18 cellular contexts compared by ENCODE assay signal in the genomic region with DNA sequence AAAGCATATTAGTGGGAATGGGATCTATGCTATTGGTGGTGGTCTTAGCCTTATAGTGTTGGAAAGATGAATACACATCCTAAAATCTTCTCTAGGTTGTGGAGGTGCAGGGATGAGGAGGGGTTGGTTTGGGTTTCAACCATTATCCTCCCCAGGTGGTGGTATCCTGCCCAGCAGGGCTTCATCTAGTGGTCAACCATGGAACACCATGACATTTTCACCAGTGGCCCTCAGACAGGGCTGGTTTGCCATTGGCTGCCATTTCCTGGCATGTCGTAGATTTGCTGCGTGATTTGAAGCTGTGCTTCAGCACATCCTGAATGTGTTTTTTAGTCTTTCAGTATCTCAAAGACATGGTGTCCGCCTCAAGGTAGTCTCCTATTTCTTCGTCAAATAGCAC.
A peak's percentile ranks its signal among the peaks of the same experiment; 100 is the strongest.
DNase-seq lines count a peak whose midpoint lies in the region; ATAC-seq and TF ChIP-seq lines count a peak whose summit lies in the region.
"Had no signal": no experiment of that assay in that cellular context is flagged by ENCODE, and none has a peak within 500 bp of the region (broad histone marks: within the 10 kb centered on the region; RNA-seq: fewer than 3 reads in every experiment).

No MANE protein-coding gene starts in this region.

- no peaks in the 10 kb centered on the region for H3K4me1 Mint-ChIP-seq in CD14-positive monocyte

- TF ChIP-seq CTCF in DND-41 (IDR thresholded peaks at IDR 0.05; ENCODE audit: borderline replicate concordance, extremely low read depth, low read length, poor library complexity, severe bottlenecking) (peak; percentile 5), IMR-90 (conservative IDR thresholded peaks at IDR 0.05; ENCODE audit: low read depth, low read length) (no peak), choroid plexus epithelial cell (conservative IDR thresholded peaks at IDR 0.05; ENCODE audit: low read depth, low read length) (peak; percentile 9), CD14-positive monocyte (IDR thresholded peaks at IDR 0.05) (no peak)

- no peak overlapping the region for H2BK15ac ChIP-seq in IMR-90 (ENCODE audit: low read depth, low read length)

- TF ChIP-seq POLR2A in IMR-90 (IDR thresholded peaks at IDR 0.05; ENCODE audit: low read depth, low read length), result no peak

- H3K9me1 ChIP-seq in IMR-90 (ENCODE audit: insufficient read depth, low read length), result no peaks in the 10 kb centered on the region

- H3K4me3 ChIP-seq in DND-41 (ENCODE audit: low read depth in 1 of 2, low read length in 2 of 2) (no peak overlapping the region), IMR-90 (ENCODE audit: insufficient read depth, low read depth, low read length) (no peak overlapping the region), choroid plexus epithelial cell (ENCODE audit: low read depth, low read length) (no peak overlapping the region)
- H3K4me3 ChIP-seq: ascending aorta, right atrium auricular region had no signal

- no peak for TF ChIP-seq RAD21 in IMR-90 (IDR thresholded peaks at IDR 0.05; ENCODE audit: low read length)

- H3K79me2 ChIP-seq in DND-41 (ENCODE audit: insufficient read depth, low read length), result no peaks in the 10 kb centered on the region

- no peak overlapping the region for H2BK5ac ChIP-seq in IMR-90 (ENCODE audit: low read depth, low read length, poor library complexity, severe bottlenecking)

- H3K27me3 ChIP-seq in DND-41 (ENCODE audit: insufficient read depth, low read length, poor library complexity) (no peaks in the 10 kb centered on the region), IMR-90 (ENCODE audit: control insufficient read depth, insufficient read depth, low read length) (peaks cover 1% of the 10 kb centered on the region; the same call in 1 of the 2 replicates)
- H3K27me3 ChIP-seq: ascending aorta, right atrium auricular region had no signal

- no peak overlapping the region for H2AK9ac ChIP-seq in IMR-90 (replicated peaks; ENCODE audit: low read depth, low read length, poor library complexity)

- H3K36me3 ChIP-seq in DND-41 (ENCODE audit: insufficient read depth, low read length), result no peaks in the 10 kb centered on the region
- H3K36me3 ChIP-seq in IMR-90 (ENCODE audit: control insufficient read depth, insufficient read depth, low read length), result no peaks in the 10 kb centered on the region
- H3K36me3 ChIP-seq: ascending aorta, right atrium auricular region had no signal

- H4K8ac ChIP-seq in IMR-90 (ENCODE audit: low read depth in 2 of 2, low read length in 2 of 2), result no peak overlapping the region

- in situ Hi-C loops in IMR-90 (cut with MboI; ENCODE audit: low sequenced_read_pairs), result no loop called here

- no peak overlapping the region for H3K56ac ChIP-seq in IMR-90 (ENCODE audit: extremely low read depth, insufficient read depth, low read length)

- no peaks in the 10 kb centered on the region for H3K36me3 Mint-ChIP-seq in CD14-positive monocyte

- no TSS peak for BruUV-seq in IMR-90 (replicated peaks; lab: Mats Ljungman, UMichigan)

- H3K4me2 ChIP-seq in DND-41 (ENCODE audit: insufficient read depth, low read length) (no peak overlapping the region), IMR-90 (ENCODE audit: low read depth, low read length) (no peak overlapping the region)

- H3K27ac ChIP-seq in DND-41 (ENCODE audit: low read length) (no peak overlapping the region), IMR-90 (ENCODE audit: insufficient read depth, low read length) (no peak overlapping the region)
- H3K27ac ChIP-seq: ascending aorta, right atrium auricular region had no signal

- no peak overlapping the region for H3K14ac ChIP-seq in IMR-90 (replicated peaks; ENCODE audit: low read depth, low read length)

- WGBS in IMR-90 (ENCODE audit: extremely low coverage in 2 of 2, insufficient read length in 1 of 2), 2 experiments, result 60% methylated on average over 1 of the region's 4 CpGs; no CpG with 5 or more reads in 1 of the 2 experiments

- dilution Hi-C loops in IMR-90 (cut with HindIII; ENCODE audit: low sequenced_read_pairs, unreplicated experiment), result no loop called here

- H2AK5ac ChIP-seq in IMR-90 (ENCODE audit: low read depth, low read length), result no peak overlapping the region

- peaks cover 0 to 3% (median 0%) of the 10 kb centered on the region in 3 donors for H3K27me3 Mint-ChIP-seq in CD14-positive monocyte (ENCODE audit: low read depth in 3 of 3)

- H2AFZ ChIP-seq in DND-41 (ENCODE audit: low read depth, low read length) (no peak overlapping the region), IMR-90 (replicated peaks; ENCODE audit: low read length, poor library complexity) (peak overlapping the region; percentile 19)

- POLR2A ChIA-PET in IMR-90 (lab: Charles Lee; ENCODE audit: unreplicated experiment), result no interaction called here

- H3K9ac ChIP-seq in DND-41 (ENCODE audit: low read depth, low read length) (no peak overlapping the region), IMR-90 (ENCODE audit: low read depth, low read length) (no peak overlapping the region)

- no peak overlapping the region for H3K23ac ChIP-seq in IMR-90 (ENCODE audit: low read depth, low read length)

- peaks cover 0 to 2% (median 0%) of the 10 kb centered on the region in 7 donors for H3K9me3 Mint-ChIP-seq in CD14-positive monocyte

- no peak overlapping the region for H3K4ac ChIP-seq in IMR-90 (ENCODE audit: low read depth, low read length)

- DNase-seq in 8988T (peak; percentile 22), DND-41 (no peak), IMR-90 (no peak), choroid plexus epithelial cell (ENCODE audit: low read depth) (no peak), NCI-H1092 (lab: John Stamatoyannopoulos, UW) (no peak), foreskin melanocyte (no peak), HuH-7.5 (ENCODE audit: low spot score) (no peak), CD14-positive monocyte (ENCODE audit: low spot score) (no peak)
- DNase-seq: activated CD8-positive, alpha-beta memory T cell treated with anti-CD3 and anti-CD28 coated beads for 24 hours; activated naive CD4-positive, alpha-beta T cell treated with anti-CD3 and anti-CD28 coated beads, Interleukin-2, amount 50 U/mL, for 16 hours; activated T-cell treated with anti-CD3 and anti-CD28 coated beads, Interleukin-2, amount 50 U/mL, for 48 hours; hypothalamus; kidney; mammary epithelial cell; NCI-H526 treated with DMSO at 0.1 percent for 48 hours had no signal

- H4K91ac ChIP-seq in IMR-90 (ENCODE audit: insufficient read depth, low read depth, low read length), result no peak overlapping the region

- H3K4me3 Mint-ChIP-seq in CD14-positive monocyte, result no peak overlapping the region

- no peaks in the 10 kb centered on the region for H3K79me1 ChIP-seq in IMR-90 (ENCODE audit: low read depth in 1 of 2, low read length in 2 of 2)

- no peak overlapping the region for H4K5ac ChIP-seq in IMR-90 (ENCODE audit: low read depth, low read length)

- no peak for ATAC-seq in DND-41 (ENCODE audit: insufficient read depth, low read depth)
- ATAC-seq in IMR-90 (ENCODE audit: low read depth), result no peak
- ATAC-seq: Panc1 had no signal

- no peak overlapping the region for H3K18ac ChIP-seq in IMR-90 (ENCODE audit: low read depth, low read length)

- H3K4me1 ChIP-seq in DND-41 (ENCODE audit: insufficient read depth, low read length), result no peaks in the 10 kb centered on the region; the same call in 1 of the 2 replicates
- H3K4me1 ChIP-seq in IMR-90 (ENCODE audit: control insufficient read depth, insufficient read depth, low read length), result no peaks in the 10 kb centered on the region
- H3K4me1 ChIP-seq: ascending aorta, right atrium auricular region had no signal

- H2BK20ac ChIP-seq in IMR-90 (ENCODE audit: low read depth, low read length), result no peak overlapping the region

- H4K20me1 ChIP-seq in DND-41 (ENCODE audit: insufficient read depth, low read length) (no peaks in the 10 kb centered on the region), IMR-90 (ENCODE audit: insufficient read depth, low read length) (no peaks in the 10 kb centered on the region)

- intact Hi-C loops in IMR-90 (cut with micrococcal nuclease), result no loop called here
- intact Hi-C loops in CD14-positive monocyte (cut with micrococcal nuclease), result no loop called here

- H3K9me3 ChIP-seq in DND-41 (ENCODE audit: insufficient read depth, low read length, severe bottlenecking), result no peaks in the 10 kb centered on the region
- no peaks in the 10 kb centered on the region for H3K9me3 ChIP-seq in IMR-90 (ENCODE audit: control insufficient read depth, insufficient read depth, low read length)
- H3K9me3 ChIP-seq: ascending aorta, right atrium auricular region had no signal

- H3K27ac Mint-ChIP-seq in CD14-positive monocyte, result no peak overlapping the region

- H2BK120ac ChIP-seq in IMR-90 (ENCODE audit: low read depth, low read length), result no peak overlapping the region

- CTCF ChIA-PET in IMR-90 (lab: Yijun Ruan, JAX), result interaction anchor here (0.9 kb wide), 1 partner anchor 694 kb away, joined by 3 read pairs; no protein-coding TSS in a partner anchor

TF ChIP-seq in IMR-90, 13 proteins besides CTCF, POLR2A, EP300 and RAD21 (continues in another document):
- no peak for TF ChIP-seq RFX5 (IDR thresholded peaks at IDR 0.05; ENCODE audit: low read depth, low read length)
- TF ChIP-seq NFE2L2 (IDR thresholded peaks at IDR 0.05; ENCODE audit: low read depth, low read length), result no peak
- no peak for TF ChIP-seq MAFK (IDR thresholded peaks at IDR 0.05; ENCODE audit: low read depth, low read length)
- TF ChIP-seq BHLHE40 (IDR thresholded peaks at IDR 0.05; ENCODE audit: low read depth, low read length), result no peak
- TF ChIP-seq SMC3 (IDR thresholded peaks at IDR 0.05; ENCODE audit: low read depth, low read length), result no peak
- TF ChIP-seq CEBPB (IDR thresholded peaks at IDR 0.05; ENCODE audit: low read depth, low read length), result no peak
- no peak for TF ChIP-seq MXI1 (IDR thresholded peaks at IDR 0.05; ENCODE audit: borderline replicate concordance, low read depth, low read length)
- TF ChIP-seq, protein P1, sequence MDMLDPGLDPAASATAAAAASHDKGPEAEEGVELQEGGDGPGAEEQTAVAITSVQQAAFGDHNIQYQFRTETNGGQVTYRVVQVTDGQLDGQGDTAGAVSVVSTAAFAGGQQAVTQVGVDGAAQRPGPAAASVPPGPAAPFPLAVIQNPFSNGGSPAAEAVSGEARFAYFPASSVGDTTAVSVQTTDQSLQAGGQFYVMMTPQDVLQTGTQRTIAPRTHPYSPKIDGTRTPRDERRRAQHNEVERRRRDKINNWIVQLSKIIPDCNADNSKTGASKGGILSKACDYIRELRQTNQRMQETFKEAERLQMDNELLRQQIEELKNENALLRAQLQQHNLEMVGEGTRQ (IDR thresholded peaks at IDR 0.05; ENCODE audit: low read depth, low read length), result no peak
- TF ChIP-seq CHD1 (IDR thresholded peaks at IDR 0.05; ENCODE audit: low read depth, low read length), result no peak
- no peak for TF ChIP-seq MAZ (IDR thresholded peaks at IDR 0.05; ENCODE audit: borderline replicate concordance, low read depth, low read length)
- no peak for TF ChIP-seq FOS (IDR thresholded peaks at IDR 0.05; ENCODE audit: low read depth, low read length)

Comparison
In these comparisons a context has a peak if more than half of its experiments do, and no peak if none do; other contexts are left out.
1. CTCF ChIP-seq: peak in DND-41 (single experiment) and choroid plexus epithelial cell (single experiment); none in IMR-90 (single experiment) and CD14-positive monocyte (single experiment).